Comparison of ENCODE assay signal across 1 cellular context in genomic region chr5:142598338-142598700, GRCh38.
TF ChIP-seq lines count a peak whose summit lies in the region.

No MANE protein-coding gene starts in this region.

TF ChIP-seq in K562, 482 proteins besides CTCF, POLR2A, EP300 and RAD21:
- TF ChIP-seq CHAMP1 (IDR thresholded peaks at IDR 0.05) (no peak), BACH1 (tag; IDR thresholded peaks at IDR 0.05) (peak; percentile 68; the same call in 1 of the 2 replicates), ZNF764 (CRISPR knock-in tag; IDR thresholded peaks at IDR 0.05; ENCODE audit: low read depth) (no peak), NR2F6 (CRISPR knock-in tag; IDR thresholded peaks at IDR 0.05) (no peak), ZFX (CRISPR knock-in tag; IDR thresholded peaks at IDR 0.05) (no peak), PML (IDR thresholded peaks at IDR 0.05; ENCODE audit: low read length) (no peak), NFATC3 (IDR thresholded peaks at IDR 0.05) (no peak), FOSL1 (tag; conservative IDR thresholded peaks at IDR 0.05) (peak; percentile 52; the same call in 1 of the 2 replicates), ZNF146 (CRISPR knock-in tag; IDR thresholded peaks at IDR 0.05; ENCODE audit: unreplicated experiment) (no peak), PBX2 (CRISPR knock-in tag; IDR thresholded peaks at IDR 0.05; ENCODE audit: low read depth) (no peak), PBX2 (tag; conservative IDR thresholded peaks at IDR 0.05; ENCODE audit: low read depth) (0 out of 2 replicates have a peak, but pooled peaks have one; percentile 27), ADNP (tag; IDR thresholded peaks at IDR 0.05) (no peak), ZBTB11 (CRISPR knock-in tag; IDR thresholded peaks at IDR 0.05) (no peak), ARNT (IDR thresholded peaks at IDR 0.05) (no peak), ESRRA (IDR thresholded peaks at IDR 0.05; ENCODE audit: borderline replicate concordance, low read depth) (no peak), TAF7 (tag; IDR thresholded peaks at IDR 0.05) (no peak)
